In the genomic region with DNA sequence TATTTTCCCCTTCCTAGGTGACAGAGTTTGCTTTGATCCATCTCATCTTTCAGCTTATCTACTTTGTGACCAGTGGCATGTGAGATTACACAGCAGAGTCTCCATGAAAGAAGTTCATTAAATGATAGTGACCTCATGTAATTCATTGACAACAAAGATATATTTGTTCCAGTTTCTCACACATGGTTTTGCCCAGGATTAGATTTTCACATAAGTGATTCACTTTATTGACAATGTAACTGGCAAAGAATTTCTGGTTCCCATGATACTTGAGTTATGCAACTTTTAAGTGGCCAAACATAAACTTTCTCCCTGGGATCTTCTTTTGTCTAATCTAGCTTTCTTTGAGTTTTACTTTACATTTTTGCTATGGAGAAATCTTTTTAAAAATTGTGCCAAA, we compare ENCODE assay signal across 15 cellular contexts. TPM values are rescaled to one million over a fixed set of nuclear protein-coding genes. Genes with fewer than 3 reads are reported as not detected.
"Had no signal": no experiment of that assay in that cellular context is flagged by ENCODE, and none has a peak within 500 bp of the region (broad histone marks: within the 10 kb centered on the region; RNA-seq: fewer than 3 reads in every experiment).

No MANE protein-coding gene starts in this region.

- H2AFZ ChIP-seq: hepatocyte had no signal

- DNase-seq: activated CD4-positive, alpha-beta T cell treated with anti-CD3 and anti-CD28 coated beads, Interleukin-2, amount 50 U/mL, for 48 hours; activated naive CD8-positive, alpha-beta T cell treated with anti-CD3 and anti-CD28 coated beads for 36 hours; amygdala; caudate nucleus; dorsolateral prefrontal cortex; lower lobe of right lung; midbrain; stimulated activated naive CD8-positive, alpha-beta T cell treated with anti-CD3 and anti-CD28 coated beads, Interleukin-15, amount 100 ng/mL, for 72 hours; T-helper 2 cell; transverse colon; uterus had no signal

- H3K79me2 ChIP-seq: hepatocyte had no signal

- ATAC-seq: lower lobe of right lung; stimulated activated naive CD8-positive, alpha-beta T cell treated with anti-CD3 and anti-CD28 coated beads, Interleukin-15, amount 100 ng/mL, for 72 hours had no signal

- H3K9me3 ChIP-seq: lower lobe of right lung, suprapubic skin, transverse colon, uterus had no signal

- H3K4me2 ChIP-seq: hepatocyte had no signal

- H3K36me3 ChIP-seq: lower lobe of right lung, suprapubic skin, transverse colon, uterus had no signal

- H3K27me3 ChIP-seq: dorsolateral prefrontal cortex, hepatocyte, suprapubic skin, transverse colon, uterus had no signal

- H3K4me3 ChIP-seq: dorsolateral prefrontal cortex, hepatocyte, lower lobe of right lung, skin epidermis, suprapubic skin, transverse colon, uterus had no signal

- H3K27ac ChIP-seq: dorsolateral prefrontal cortex, hepatocyte, lower lobe of right lung, skin epidermis, suprapubic skin, transverse colon, uterus had no signal

- H3K4me1 ChIP-seq: lower lobe of right lung, suprapubic skin, transverse colon, uterus had no signal

RNA-seq across cellular contexts. Expression of a gene that starts 50.0 kb away (rescaled TPM):
- total RNA-seq: activated naive CD8-positive, alpha-beta T cell treated with anti-CD3 and anti-CD28 coated beads for 36 hours; hepatocyte; posterior vena cava; suprapubic skin; transverse colon had no signal
